ENCODE assay signal across 8 cellular contexts in genomic region chr19:42606660-42607351, GRCh38. TPM values are rescaled to one million over a fixed set of nuclear protein-coding genes. Genes with fewer than 3 reads are reported as not detected.
DNase-seq lines count a peak whose midpoint lies in the region; ATAC-seq and TF ChIP-seq lines count a peak whose summit lies in the region.

No MANE protein-coding gene starts in this region.

- no peaks in the 10 kb centered on the region for H3K4me1 ChIP-seq in DND-41 (ENCODE audit: insufficient read depth, low read length)

- H2AFZ ChIP-seq in DND-41 (ENCODE audit: low read depth, low read length): no peak overlapping the region

- no peak overlapping the region for H3K27ac ChIP-seq in DND-41 (ENCODE audit: low read length)
- H3K27ac ChIP-seq in SK-N-MC: no peak overlapping the region

- DNase-seq in DND-41 (peak; percentile 57), SK-N-MC (ENCODE audit: low read depth, low spot score) (peak; percentile 3), amygdala (lab: John Stamatoyannopoulos, UW) (peak in 33 of 56 donors; percentile 5 to 71 (median 36)), iPS-NIHi7 (ENCODE audit: extremely low spot score) (peak; percentile 77), NCI-H187 treated with DMSO at 0.1 percent for 48 hours (lab: John Stamatoyannopoulos, UW) (no peak)
- DNase-seq in Jurkat, Clone E6-1 (ENCODE audit: low read depth, low spot score): peak; percentile 33
- peak; percentile 7 to 51 for DNase-seq in stimulated activated CD4-positive, alpha-beta T cell treated with anti-CD3 and anti-CD28 coated beads, Interleukin-4, amount 100 ng/mL, for 4 hours

- no peaks in the 10 kb centered on the region for H3K36me3 ChIP-seq in DND-41 (ENCODE audit: insufficient read depth, low read length)
- no peaks in the 10 kb centered on the region for H3K36me3 ChIP-seq in SK-N-MC (ENCODE audit: insufficient read depth, low read length)

- H4K20me1 ChIP-seq in DND-41 (ENCODE audit: insufficient read depth, low read length): peaks cover 5% of the 10 kb centered on the region; the same call in 1 of the 2 replicates

- peak; percentile 87 for TF ChIP-seq CTCF in DND-41 (IDR thresholded peaks at IDR 0.05; ENCODE audit: borderline replicate concordance, extremely low read depth, low read length, poor library complexity, severe bottlenecking)

- ATAC-seq in DND-41 (ENCODE audit: insufficient read depth, low read depth) (peak; percentile 64; the same call in 2 of the 3 replicates), HG02840 (IDR thresholded peaks at IDR 0.05; ENCODE audit: low FRiP score, unreplicated experiment) (no peak)

- H3K9me3 ChIP-seq in DND-41 (ENCODE audit: insufficient read depth, low read length, severe bottlenecking): no peaks in the 10 kb centered on the region
- no peaks in the 10 kb centered on the region for H3K9me3 ChIP-seq in SK-N-MC (ENCODE audit: low read depth, low read length)

- H3K27me3 ChIP-seq in DND-41 (ENCODE audit: insufficient read depth, low read length, poor library complexity): no peaks in the 10 kb centered on the region

- H3K9ac ChIP-seq in DND-41 (ENCODE audit: low read depth, low read length) (no peak overlapping the region), SK-N-MC (ENCODE audit: insufficient read length) (no peak overlapping the region)

- no peak overlapping the region for H3K4me3 ChIP-seq in DND-41 (ENCODE audit: low read depth in 1 of 2, low read length in 2 of 2)
- H3K4me3 ChIP-seq in Jurkat, Clone E6-1 (ENCODE audit: low read length): no peak overlapping the region
- H3K4me3 ChIP-seq in SK-N-MC: no peak overlapping the region

- no peaks in the 10 kb centered on the region for H3K79me2 ChIP-seq in DND-41 (ENCODE audit: insufficient read depth, low read length)

- H3K4me2 ChIP-seq in DND-41 (ENCODE audit: insufficient read depth, low read length): no peak overlapping the region

RNA-seq across cellular contexts. Expression of gene CEACAM8, which starts 12.1 kb away (rescaled TPM):
- polyA plus RNA-seq in Jurkat, Clone E6-1 (2012; ENCODE audit: insufficient read depth, insufficient read length): not detected
